In the genomic region with DNA sequence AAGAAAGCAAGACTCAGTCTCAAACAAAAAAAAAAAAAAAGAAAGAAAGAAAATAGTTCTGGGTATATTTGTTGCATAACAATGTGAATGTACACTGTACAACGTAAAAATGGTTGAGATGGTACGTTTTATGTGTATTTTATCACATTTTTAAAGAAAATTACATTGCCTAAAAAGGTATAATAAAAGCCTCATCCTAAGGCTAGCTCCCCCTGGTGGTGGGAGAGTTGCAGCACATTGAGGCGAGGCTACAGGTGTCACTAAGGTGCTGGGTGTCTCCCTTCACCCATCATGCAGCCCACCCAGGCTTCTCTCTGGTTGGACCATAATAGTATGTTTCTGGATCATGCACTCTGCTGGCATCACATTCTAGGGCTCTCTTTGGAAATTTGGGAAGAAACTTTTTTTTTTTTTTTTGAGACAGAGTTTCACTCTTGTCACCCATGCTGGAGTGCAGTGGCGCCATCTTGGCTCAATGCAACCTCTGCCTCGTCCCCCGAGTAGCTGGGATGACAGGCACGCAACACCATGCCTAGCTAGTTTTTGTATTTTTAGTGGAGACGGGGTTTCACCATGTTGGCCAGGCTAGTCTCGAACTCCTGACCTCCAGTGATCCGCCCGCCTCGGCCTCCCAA, we compare ENCODE assay signal across 8 cellular contexts. TPM values are rescaled to one million over a fixed set of nuclear protein-coding genes. Genes with fewer than 3 reads are reported as not detected.
DNase-seq lines count a peak whose midpoint lies in the region; ATAC-seq and TF ChIP-seq lines count a peak whose summit lies in the region.

No MANE protein-coding gene starts in this region.

- H3K9ac ChIP-seq in neural cell (ENCODE audit: low read length): no peak overlapping the region

- WGBS in testis, 2 donors: 80% methylated on average over 12 of the region's 12 CpGs

- no peak for TF ChIP-seq EP300 in neural cell (conservative IDR thresholded peaks at IDR 0.05; ENCODE audit: poor library complexity, severe bottlenecking)

- no peaks in the 10 kb centered on the region for H3K79me2 ChIP-seq in neural cell (replicated peaks; ENCODE audit: insufficient read depth, low read length)

- H3K4me3 ChIP-seq in epithelial cell of esophagus (ENCODE audit: low read length) (no peak overlapping the region), neural cell (ENCODE audit: low read length) (no peak overlapping the region), testis (no peak overlapping the region)

- ATAC-seq in HG02884 (IDR thresholded peaks at IDR 0.05; ENCODE audit: unreplicated experiment): no peak

- no peaks in the 10 kb centered on the region for H3K9me3 ChIP-seq in neural cell (ENCODE audit: low read length)
- no peaks in the 10 kb centered on the region for H3K9me3 ChIP-seq in testis

- H4K20me1 ChIP-seq in neural cell (ENCODE audit: insufficient read depth): no peaks in the 10 kb centered on the region

- TF ChIP-seq CTCF in epithelial cell of esophagus (IDR thresholded peaks at IDR 0.05; ENCODE audit: insufficient read depth, low read depth, low read length, missing control alignments) (peak; percentile 95), neural cell (IDR thresholded peaks at IDR 0.05; ENCODE audit: poor library complexity, severe bottlenecking) (peak; percentile 19), testis (IDR thresholded peaks at IDR 0.05) (peak; percentile 60 to 87 (median 73))

- H3K27ac ChIP-seq in neural cell (ENCODE audit: low read length) (no peak overlapping the region), testis (no peak overlapping the region)

- intact Hi-C loops in testis (cut with DNase I; ENCODE audit: low total_unique reads): no loop called here

- no peak overlapping the region for H3K4me2 ChIP-seq in neural cell (ENCODE audit: low read length)

- DNase-seq in NCI-H82 (lab: John Stamatoyannopoulos, UW): peak; percentile 85
- DNase-seq in NCI-H82 treated with DMSO at 0.1 percent for 48 hours (lab: John Stamatoyannopoulos, UW; ENCODE audit: unreplicated experiment): no peak
- DNase-seq in NCI-H345 (lab: John Stamatoyannopoulos, UW): peak; percentile 50
- peak; percentile 88 for DNase-seq in activated CD8-positive, alpha-beta memory T cell treated with anti-CD3 and anti-CD28 coated beads for 24 hours
- DNase-seq in epithelial cell of esophagus (ENCODE audit: low read depth): peak; percentile 69
- peak; percentile 82 for DNase-seq in testis

- no peaks in the 10 kb centered on the region for H3K9me2 ChIP-seq in neural cell (ENCODE audit: insufficient read depth, low read length)

- H3K27me3 ChIP-seq in neural cell (ENCODE audit: insufficient read depth, low read depth, low read length) (no peaks in the 10 kb centered on the region), testis (no peaks in the 10 kb centered on the region)

- no peaks in the 10 kb centered on the region for H3F3A ChIP-seq in neural cell (ENCODE audit: insufficient read depth, low read length, poor library complexity, severe bottlenecking)

- no peak for TF ChIP-seq POLR2A in testis (IDR thresholded peaks at IDR 0.05)

- H3K36me3 ChIP-seq in neural cell (ENCODE audit: insufficient read depth, low read length): no peaks in the 10 kb centered on the region
- H3K36me3 ChIP-seq in testis (ENCODE audit: low read depth, missing control alignments): no peaks in the 10 kb centered on the region

- TF ChIP-seq RAD21 in neural cell (conservative IDR thresholded peaks at IDR 0.05): no peak

- no peak overlapping the region for H2AFZ ChIP-seq in neural cell (ENCODE audit: low read depth, low read length)

- H3K4me1 ChIP-seq in testis: no peaks in the 10 kb centered on the region

TF ChIP-seq in neural cell, 6 proteins besides CTCF, POLR2A, EP300 and RAD21:
- TF ChIP-seq SMC3 (conservative IDR thresholded peaks at IDR 0.05; ENCODE audit: poor library complexity): no peak
- TF ChIP-seq, protein P1, sequence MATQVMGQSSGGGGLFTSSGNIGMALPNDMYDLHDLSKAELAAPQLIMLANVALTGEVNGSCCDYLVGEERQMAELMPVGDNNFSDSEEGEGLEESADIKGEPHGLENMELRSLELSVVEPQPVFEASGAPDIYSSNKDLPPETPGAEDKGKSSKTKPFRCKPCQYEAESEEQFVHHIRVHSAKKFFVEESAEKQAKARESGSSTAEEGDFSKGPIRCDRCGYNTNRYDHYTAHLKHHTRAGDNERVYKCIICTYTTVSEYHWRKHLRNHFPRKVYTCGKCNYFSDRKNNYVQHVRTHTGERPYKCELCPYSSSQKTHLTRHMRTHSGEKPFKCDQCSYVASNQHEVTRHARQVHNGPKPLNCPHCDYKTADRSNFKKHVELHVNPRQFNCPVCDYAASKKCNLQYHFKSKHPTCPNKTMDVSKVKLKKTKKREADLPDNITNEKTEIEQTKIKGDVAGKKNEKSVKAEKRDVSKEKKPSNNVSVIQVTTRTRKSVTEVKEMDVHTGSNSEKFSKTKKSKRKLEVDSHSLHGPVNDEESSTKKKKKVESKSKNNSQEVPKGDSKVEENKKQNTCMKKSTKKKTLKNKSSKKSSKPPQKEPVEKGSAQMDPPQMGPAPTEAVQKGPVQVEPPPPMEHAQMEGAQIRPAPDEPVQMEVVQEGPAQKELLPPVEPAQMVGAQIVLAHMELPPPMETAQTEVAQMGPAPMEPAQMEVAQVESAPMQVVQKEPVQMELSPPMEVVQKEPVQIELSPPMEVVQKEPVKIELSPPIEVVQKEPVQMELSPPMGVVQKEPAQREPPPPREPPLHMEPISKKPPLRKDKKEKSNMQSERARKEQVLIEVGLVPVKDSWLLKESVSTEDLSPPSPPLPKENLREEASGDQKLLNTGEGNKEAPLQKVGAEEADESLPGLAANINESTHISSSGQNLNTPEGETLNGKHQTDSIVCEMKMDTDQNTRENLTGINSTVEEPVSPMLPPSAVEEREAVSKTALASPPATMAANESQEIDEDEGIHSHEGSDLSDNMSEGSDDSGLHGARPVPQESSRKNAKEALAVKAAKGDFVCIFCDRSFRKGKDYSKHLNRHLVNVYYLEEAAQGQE (IDR thresholded peaks at IDR 0.05; ENCODE audit: borderline replicate concordance): no peak
- no peak for TF ChIP-seq POLR2AphosphoS5 (IDR thresholded peaks at IDR 0.05)
- no peak for TF ChIP-seq MXI1 (conservative IDR thresholded peaks at IDR 0.05; ENCODE audit: poor library complexity, severe bottlenecking)
- TF ChIP-seq TAF1 (IDR thresholded peaks at IDR 0.05; ENCODE audit: low read depth): no peak
- no peak for TF ChIP-seq EZH2 (IDR thresholded peaks at IDR 0.05; ENCODE audit: borderline replicate concordance, insufficient read depth, low read length, poor library complexity, severe bottlenecking)

RNA-seq across cellular contexts. Expression of gene RAB11A, which starts 12.4 kb away (rescaled TPM):
- polyA plus RNA-seq in neural cell: 600 and 620 TPM in 2 replicates
- 187 and 322 TPM in 2 replicates for polyA minus RNA-seq in neural cell
- 100 to 1,000 TPM; 221 to 307 TPM for total RNA-seq in testis
- polyA plus RNA-seq in testis (ENCODE audit: insufficient read depth, low read depth, low replicate concordance): 546 TPM

Comparison
In these comparisons a context has a peak if more than half of its experiments do, and no peak if none do; other contexts are left out.
1. CTCF ChIP-seq: peak in every context shown above with its lines; median percentile 95 in epithelial cell of esophagus; 73 in testis; 19 in neural cell.